ENCODE assay signal across 9 cellular contexts in genomic region chr17:40362696-40363479, GRCh38. TPM values are rescaled to one million over a fixed set of nuclear protein-coding genes. Genes with fewer than 3 reads are reported as not detected.
A peak's percentile ranks its signal among the peaks of the same experiment; 100 is the strongest.
DNase-seq lines count a peak whose midpoint lies in the region; FAIRE-seq and TF ChIP-seq lines count a peak whose summit lies in the region.
"Had no signal": no experiment of that assay in that cellular context is flagged by ENCODE, and none has a peak within 500 bp of the region (broad histone marks: within the 10 kb centered on the region; RNA-seq: fewer than 3 reads in every experiment).

No MANE protein-coding gene starts in this region.

- POLR2A ChIA-PET in MCF 10A (lab: Yijun Ruan, JAX), result interaction anchor here (0.6 to 1.7 kb wide), 9 partner anchors 45 to 284 kb away, joined by 3 to 7 read pairs (median 4); partner anchors contain the start of genes IGFBP4 and TOP2A

- H3K4me3 Mint-ChIP-seq in MCF 10A (ENCODE audit: unreplicated experiment), result peak overlapping the region; percentile 69

- no TSS peak for BruUV-seq in MCF 10A (replicated peaks; lab: Mats Ljungman, UMichigan)

- no peaks in the 10 kb centered on the region for H3K27me3 Mint-ChIP-seq in MCF 10A (ENCODE audit: insufficient read depth, unreplicated experiment)

- peaks cover 11% of the 10 kb centered on the region for H3K4me1 Mint-ChIP-seq in MCF 10A (ENCODE audit: insufficient read depth, unreplicated experiment)

- DNase-seq in H54 (ENCODE audit: insufficient read length, low spot score), result no peak
- DNase-seq in NCI-H1105 (lab: John Stamatoyannopoulos, UW), result peak; percentile 36
- peak; percentile 85 for DNase-seq in UCSD-AML1 (lab: John Stamatoyannopoulos, UW; ENCODE audit: unreplicated experiment)
- DNase-seq in MCF 10A (ENCODE audit: unreplicated experiment), result peak; percentile 74
- no peak for DNase-seq in kidney epithelial cell (ENCODE audit: low read depth)
- DNase-seq in stimulated activated CD4-positive, alpha-beta T cell treated with anti-CD3 and anti-CD28 coated beads, Interleukin-4, amount 100 ng/mL, for 4 hours, result peak; percentile 76 to 83
- DNase-seq in NK-92 (lab: John Stamatoyannopoulos, UW; ENCODE audit: unreplicated experiment), result no peak

- H3K9ac ChIP-seq in ES-I3 (ENCODE audit: low read depth, low read length), result peak overlapping the region; percentile 62; the same call in 1 of the 2 replicates

- intact Hi-C loops in MCF 10A (cut with micrococcal nuclease), result no loop called here

- no peak for FAIRE-seq in H54 (lab: Jason Lieb, UNC)

- peak overlapping the region; percentile 47 for H3K4me3 ChIP-seq in kidney epithelial cell (ENCODE audit: low read depth, low read length)

- peaks cover 11% of the 10 kb centered on the region for H3K4me1 ChIP-seq in ES-I3 (ENCODE audit: insufficient read depth, low read length)

- TF ChIP-seq CTCF in MCF 10A (IDR thresholded peaks at IDR 0.05; ENCODE audit: unreplicated experiment) (peak; percentile 72), kidney epithelial cell (IDR thresholded peaks at IDR 0.05; ENCODE audit: insufficient read depth, low read length, poor library complexity, severe bottlenecking) (peak; percentile 77)

- peak; percentile 62 for TF ChIP-seq POLR2A in H54 (IDR thresholded peaks at IDR 0.05; ENCODE audit: low read depth, low read length)

- no peaks in the 10 kb centered on the region for H3K9me3 Mint-ChIP-seq in MCF 10A (ENCODE audit: unreplicated experiment)

- peaks cover 4% of the 10 kb centered on the region for H3K27me3 ChIP-seq in kidney epithelial cell (ENCODE audit: control insufficient read depth, insufficient read depth, low read length)

- no peaks in the 10 kb centered on the region for H3K9me3 ChIP-seq in ES-I3 (ENCODE audit: control insufficient read depth, insufficient read depth, low read length)

- H3K36me3 Mint-ChIP-seq in MCF 10A (ENCODE audit: insufficient read depth, unreplicated experiment), result peaks cover 6% of the 10 kb centered on the region

- CTCF ChIA-PET in MCF 10A (lab: Yijun Ruan, JAX), result interaction anchor here (0.6 to 15.7 kb wide), 8 partner anchors 10 to 202 kb away, joined by 3 to 396 read pairs (median 4); partner anchors contain the start of genes RARA and TOP2A

- no peak overlapping the region for H3K27ac Mint-ChIP-seq in MCF 10A (ENCODE audit: low read depth, unreplicated experiment)

- no peaks in the 10 kb centered on the region for H3K36me3 ChIP-seq in ES-I3 (ENCODE audit: insufficient read depth, low read length)
- no peaks in the 10 kb centered on the region for H3K36me3 ChIP-seq in kidney epithelial cell (ENCODE audit: control insufficient read depth, insufficient read depth, low read length)

RNA-seq across cellular contexts. Expression of gene GJD3, which starts 1.6 kb away (rescaled TPM):
- total RNA-seq in MCF 10A (2022) (not detected in 2 replicates), kidney epithelial cell (1.1 TPM in 1 of 2 replicates, not detected in the other)
- total RNA-seq: temporal lobe had no signal

RNA-seq across cellular contexts. Expression of gene RARA, which starts 53.9 kb away (rescaled TPM):
- total RNA-seq in MCF 10A (2022), result 12.2 and 12.6 TPM in 2 replicates
- total RNA-seq in kidney epithelial cell, result 48.2 and 57.2 TPM in 2 replicates

RNA-seq across cellular contexts. Expression of gene TOP2A, which starts 54.8 kb away (rescaled TPM):
- total RNA-seq in MCF 10A (2022), result 100 and 151 TPM in 2 replicates
- 14.9 and 17.4 TPM in 2 replicates for total RNA-seq in kidney epithelial cell

Comparison
In these comparisons a context has a peak if more than half of its experiments do, and no peak if none do; other contexts are left out.
1. DNase-seq: peak in NCI-H1105 (single experiment), UCSD-AML1 (single experiment), MCF 10A (single experiment) and stimulated activated CD4-positive, alpha-beta T cell treated with anti-CD3 and anti-CD28 coated beads, Interleukin-4, amount 100 ng/mL, for 4 hours (2 of 2); none in H54 (single experiment), kidney epithelial cell (single experiment) and NK-92 (single experiment).